20 cellular contexts compared by ENCODE assay signal in genomic region chr2:178119181-178119922, GRCh38. TPM values are rescaled to one million over a fixed set of nuclear protein-coding genes. Genes with fewer than 3 reads are reported as not detected.
"Had no signal": no experiment of that assay in that cellular context is flagged by ENCODE, and none has a peak within 500 bp of the region (broad histone marks: within the 10 kb centered on the region; RNA-seq: fewer than 3 reads in every experiment).

No MANE protein-coding gene starts in this region.

- H3K27me3 ChIP-seq: body of pancreas, esophagus squamous epithelium, neutrophil, spleen, upper lobe of left lung had no signal

- H3K27ac Mint-ChIP-seq: activated naive CD8-positive, alpha-beta T cell treated with anti-CD3 and anti-CD28 coated beads for 36 hours; activated T-helper 1 cell treated with anti-CD3 and anti-CD28 coated beads, Interleukin-12 subunit alpha, Interleukin-12 subunit beta, Interleukin-2, Interleukin-4 antibody, amounts not matched to agents 30 ng/mL and 10 ng/mL and 1 ng/mL, durations not matched to agents 14 hours and 24 hours and 36 hours; dendritic cell treated with granulocyte-macrophage colony-stimulating factor and Interleukin-4, amounts not matched to agents 40 ng/mL and 50 ng/mL, for 4 days; immature natural killer cell; natural killer cell; stimulated activated memory B cell treated with anti-CD40 and anti-IgM and Interleukin-4, amounts not matched to agents 10 μg/mL and 1 μg/mL and 100 μg/mL, for 72 hours; T-helper 2 cell treated with Interferon-gamma antibody and Interleukin-4, amounts not matched to agents 5 μg/mL and 100 μg/mL, for 36 hours had no signal

- H3K9me3 ChIP-seq: esophagus squamous epithelium, neutrophil, spleen, thoracic aorta, upper lobe of left lung had no signal

- ATAC-seq: body of pancreas; natural killer cell; stimulated activated memory B cell treated with anti-CD40 and anti-IgM and Interleukin-4, amounts not matched to agents 10 μg/mL and 1 μg/mL and 100 μg/mL, for 72 hours had no signal

- H3K4me3 Mint-ChIP-seq: activated naive CD8-positive, alpha-beta T cell treated with anti-CD3 and anti-CD28 coated beads for 36 hours; activated T-helper 1 cell treated with anti-CD3 and anti-CD28 coated beads, Interleukin-12 subunit alpha, Interleukin-12 subunit beta, Interleukin-2, Interleukin-4 antibody, amounts not matched to agents 30 ng/mL and 10 ng/mL and 1 ng/mL, durations not matched to agents 14 hours and 24 hours and 36 hours; dendritic cell treated with granulocyte-macrophage colony-stimulating factor and Interleukin-4, amounts not matched to agents 40 ng/mL and 50 ng/mL, for 4 days; immature natural killer cell; natural killer cell; stimulated activated memory B cell treated with anti-CD40 and anti-IgM and Interleukin-4, amounts not matched to agents 10 μg/mL and 1 μg/mL and 100 μg/mL, for 72 hours; T-helper 2 cell treated with Interferon-gamma antibody and Interleukin-4, amounts not matched to agents 5 μg/mL and 100 μg/mL, for 36 hours had no signal

- H3K27me3 Mint-ChIP-seq: activated naive CD8-positive, alpha-beta T cell treated with anti-CD3 and anti-CD28 coated beads for 36 hours; dendritic cell treated with granulocyte-macrophage colony-stimulating factor and Interleukin-4, amounts not matched to agents 40 ng/mL and 50 ng/mL, for 4 days; stimulated activated memory B cell treated with anti-CD40 and anti-IgM and Interleukin-4, amounts not matched to agents 10 μg/mL and 1 μg/mL and 100 μg/mL, for 72 hours had no signal

- H3K4me3 ChIP-seq: body of pancreas, esophagus squamous epithelium, spleen, thoracic aorta, upper lobe of left lung had no signal

- DNase-seq: activated CD4-positive, alpha-beta T cell treated with anti-CD3 and anti-CD28 coated beads, Interleukin-2, amount 50 U/mL, for 48 hours; activated naive CD8-positive, alpha-beta T cell treated with anti-CD3 and anti-CD28 coated beads for 36 hours; activated T-cell treated with anti-CD3 and anti-CD28 coated beads for 4 hours; amygdala; body of pancreas; cerebellar nuclear complex; effector memory CD4-positive, alpha-beta T cell; esophagus squamous epithelium; immature natural killer cell; kidney glomerular epithelial cell; natural killer cell; spleen; stimulated activated CD4-positive, alpha-beta T cell treated with anti-CD3 and anti-CD28 coated beads, Interleukin-4, amount 100 ng/mL, for 4 hours; upper lobe of left lung had no signal

- H3K9me3 Mint-ChIP-seq: activated naive CD8-positive, alpha-beta T cell treated with anti-CD3 and anti-CD28 coated beads for 36 hours; activated T-helper 1 cell treated with anti-CD3 and anti-CD28 coated beads, Interleukin-12 subunit alpha, Interleukin-12 subunit beta, Interleukin-2, Interleukin-4 antibody, amounts not matched to agents 30 ng/mL and 10 ng/mL and 1 ng/mL, durations not matched to agents 14 hours and 24 hours and 36 hours; dendritic cell treated with granulocyte-macrophage colony-stimulating factor and Interleukin-4, amounts not matched to agents 40 ng/mL and 50 ng/mL, for 4 days; immature natural killer cell; natural killer cell; stimulated activated memory B cell treated with anti-CD40 and anti-IgM and Interleukin-4, amounts not matched to agents 10 μg/mL and 1 μg/mL and 100 μg/mL, for 72 hours; T-helper 2 cell treated with Interferon-gamma antibody and Interleukin-4, amounts not matched to agents 5 μg/mL and 100 μg/mL, for 36 hours had no signal

RNA-seq across cellular contexts. Expression of gene PDE11A, which starts 46.8 kb away (rescaled TPM):
- total RNA-seq: activated T-helper 1 cell treated with anti-CD3 and anti-CD28 coated beads, Interleukin-12 subunit alpha, Interleukin-12 subunit beta, Interleukin-2, Interleukin-4 antibody, amounts not matched to agents 30 ng/mL and 10 ng/mL and 1 ng/mL, durations not matched to agents 14 hours and 24 hours and 36 hours; natural killer cell had no signal
